Comparison of ENCODE assay signal across 16 cellular contexts in genomic region chr17:28473542-28473941, GRCh38. TPM values are rescaled to one million over a fixed set of nuclear protein-coding genes. Genes with fewer than 3 reads are reported as not detected.
A peak's percentile ranks its signal among the peaks of the same experiment; 100 is the strongest.
DNase-seq lines count a peak whose midpoint lies in the region; ATAC-seq and TF ChIP-seq lines count a peak whose summit lies in the region.
"Had no signal": no experiment of that assay in that cellular context is flagged by ENCODE, and none has a peak within 500 bp of the region (broad histone marks: within the 10 kb centered on the region; RNA-seq: fewer than 3 reads in every experiment).

SLC13A2 (plus strand) TSS chr17:28473644; CDS start chr17:28473713, 69 bp downstream.

- DNase-seq in 8988T (peak; percentile 45), G401 (ENCODE audit: low spot score) (peak; percentile 36), HuH-7.5 (ENCODE audit: low spot score) (no peak), kidney glomerular epithelial cell (lab: John Stamatoyannopoulos, UW) (no peak), anterior cingulate cortex (lab: John Stamatoyannopoulos, UW) (no peak)
- no peak for DNase-seq in stimulated activated CD4-positive, alpha-beta T cell treated with anti-CD3 and anti-CD28 coated beads, Interleukin-15, amount 100 ng/mL, for 24 hours
- DNase-seq: activated CD4-positive, CD25-positive, alpha-beta regulatory T cell treated with anti-CD3 and anti-CD28 coated beads, Interleukin-2, amount 50 U/mL, for 72 hours; effector memory CD8-positive, alpha-beta T cell; stimulated activated CD4-positive, alpha-beta T cell treated with anti-CD3 and anti-CD28 coated beads, Interleukin-4, amount 100 ng/mL, for 1 hour had no signal

- peak within 1 kb of the TSS; percentile 34 for H3K27ac Mint-ChIP-seq in activated T-helper 17 cell treated with anti-CD3 and anti-CD28 coated beads, Interleukin-2, amount 50 U/mL, for 72 hours
- H3K27ac Mint-ChIP-seq: effector memory CD8-positive, alpha-beta T cell had no signal

- no peaks in the 10 kb centered on the region for H3K9me3 ChIP-seq in liver (ENCODE audit: control insufficient read depth in 4 of 4, low read length in 3 of 4)
- H3K9me3 ChIP-seq: BLaER1, gastroesophageal sphincter had no signal

- H3K9me3 Mint-ChIP-seq in activated T-helper 17 cell treated with anti-CD3 and anti-CD28 coated beads, Interleukin-2, amount 50 U/mL, for 72 hours = no peaks in the 10 kb centered on the region
- H3K9me3 Mint-ChIP-seq: effector memory CD8-positive, alpha-beta T cell had no signal

- whole genome bisulfite sequencing in liver = 66% methylated on average over 5 of the region's 5 CpGs

- no peaks in the 10 kb centered on the region for H3K36me3 Mint-ChIP-seq in activated T-helper 17 cell treated with anti-CD3 and anti-CD28 coated beads, Interleukin-2, amount 50 U/mL, for 72 hours (ENCODE audit: low read depth)

- H3K4me3 ChIP-seq in liver (ENCODE audit: low read depth in 1 of 3, low read length in 3 of 3) = no peak within 1 kb of the TSS
- H3K4me3 ChIP-seq: BLaER1, gastroesophageal sphincter had no signal

- in situ Hi-C loops in G401 (cut with HindIII; ENCODE audit: low sequenced_read_pairs) = no loop called here

- H3K27me3 ChIP-seq in liver (ENCODE audit: control insufficient read depth in 4 of 4, insufficient read depth in 4 of 4, low read length in 3 of 4) = no peaks in the 10 kb centered on the region
- H3K27me3 ChIP-seq: BLaER1 had no signal

- no peaks in the 10 kb centered on the region for H3K36me3 ChIP-seq in liver (ENCODE audit: control insufficient read depth in 4 of 4, insufficient read depth in 3 of 4, low read depth in 1 of 4, low read length in 3 of 4)
- H3K36me3 ChIP-seq: BLaER1, gastroesophageal sphincter had no signal

- H3K27me3 Mint-ChIP-seq in activated T-helper 17 cell treated with anti-CD3 and anti-CD28 coated beads, Interleukin-2, amount 50 U/mL, for 72 hours = peaks cover 3% of the 10 kb centered on the region

- peaks cover 14% of the 10 kb centered on the region for H3K4me1 Mint-ChIP-seq in activated T-helper 17 cell treated with anti-CD3 and anti-CD28 coated beads, Interleukin-2, amount 50 U/mL, for 72 hours

- no peak within 1 kb of the TSS for H3K4me3 Mint-ChIP-seq in activated T-helper 17 cell treated with anti-CD3 and anti-CD28 coated beads, Interleukin-2, amount 50 U/mL, for 72 hours
- H3K4me3 Mint-ChIP-seq: effector memory CD8-positive, alpha-beta T cell had no signal

- TF ChIP-seq RAD21 in liver (IDR thresholded peaks at IDR 0.05) = peak; percentile 63 to 65

- H3K9ac ChIP-seq in liver (ENCODE audit: low read depth in 1 of 2, low read length in 2 of 2) = no peak within 1 kb of the TSS
- H3K9ac ChIP-seq: BLaER1 had no signal

- no peak for ATAC-seq in activated T-helper 17 cell treated with anti-CD3 and anti-CD28 coated beads, Interleukin-2, amount 50 U/mL, for 72 hours (replicated peaks)
- ATAC-seq: effector memory CD8-positive, alpha-beta T cell; gastroesophageal sphincter had no signal

- H3K27ac ChIP-seq in liver (ENCODE audit: low read depth in 1 of 2, low read length in 2 of 2) = no peak within 1 kb of the TSS
- H3K27ac ChIP-seq: BLaER1, gastroesophageal sphincter had no signal

- TF ChIP-seq CTCF in liver (IDR thresholded peaks at IDR 0.05; ENCODE audit: low read depth, low read length, missing input control) = peak; percentile 34

- H3K4me1 ChIP-seq in liver (ENCODE audit: control insufficient read depth in 4 of 4, insufficient read depth in 4 of 4, low read length in 3 of 4) = peaks cover 2 to 9% (median 7%) of the 10 kb centered on the region in 4 donors
- H3K4me1 ChIP-seq: gastroesophageal sphincter had no signal

TF ChIP-seq in liver, 16 proteins besides CTCF, POLR2A, EP300 and RAD21:
- TF ChIP-seq HNF4A (conservative IDR thresholded peaks at IDR 0.05) = peak in 1 of 2 donors; percentile 7
- TF ChIP-seq YY1 (IDR thresholded peaks at IDR 0.05) = no peak

RNA-seq across cellular contexts. Expression of gene SLC13A2, which starts in this region (rescaled TPM):
- total RNA-seq in G401 (2014; rRNA removed; shearing (Covaris generic)) = not detected in 2 replicates
- total RNA-seq in activated T-helper 17 cell treated with anti-CD3 and anti-CD28 coated beads, Interleukin-2, amount 50 U/mL, for 72 hours = not detected
- total RNA-seq in liver = under 1 TPM; 0.25 to 0.47 TPM
- under 1 TPM; 0.10 to 0.52 TPM for polyA plus RNA-seq in liver
- total RNA-seq: astrocyte, LHCN-M2, renal cortical epithelial cell had no signal

Comparison
In these comparisons a context has a peak if more than half of its experiments do, and no peak if none do; other contexts are left out.
1. Peak in DNase-seq in G401; RNA of the gene not detected or under 1 TPM.